1 cellular context compared by ENCODE assay signal in genomic region chr20:47164076-47164634, GRCh38.
TF ChIP-seq lines count a peak whose summit lies in the region.

No MANE protein-coding gene starts in this region.

TF ChIP-seq in GM23338, 12 proteins besides CTCF, POLR2A, EP300 and RAD21 (continued from another document):
- TF ChIP-seq REST (IDR thresholded peaks at IDR 0.05; ENCODE audit: unreplicated experiment), result no peak
